ENCODE assay signal across 11 cellular contexts in the genomic region with DNA sequence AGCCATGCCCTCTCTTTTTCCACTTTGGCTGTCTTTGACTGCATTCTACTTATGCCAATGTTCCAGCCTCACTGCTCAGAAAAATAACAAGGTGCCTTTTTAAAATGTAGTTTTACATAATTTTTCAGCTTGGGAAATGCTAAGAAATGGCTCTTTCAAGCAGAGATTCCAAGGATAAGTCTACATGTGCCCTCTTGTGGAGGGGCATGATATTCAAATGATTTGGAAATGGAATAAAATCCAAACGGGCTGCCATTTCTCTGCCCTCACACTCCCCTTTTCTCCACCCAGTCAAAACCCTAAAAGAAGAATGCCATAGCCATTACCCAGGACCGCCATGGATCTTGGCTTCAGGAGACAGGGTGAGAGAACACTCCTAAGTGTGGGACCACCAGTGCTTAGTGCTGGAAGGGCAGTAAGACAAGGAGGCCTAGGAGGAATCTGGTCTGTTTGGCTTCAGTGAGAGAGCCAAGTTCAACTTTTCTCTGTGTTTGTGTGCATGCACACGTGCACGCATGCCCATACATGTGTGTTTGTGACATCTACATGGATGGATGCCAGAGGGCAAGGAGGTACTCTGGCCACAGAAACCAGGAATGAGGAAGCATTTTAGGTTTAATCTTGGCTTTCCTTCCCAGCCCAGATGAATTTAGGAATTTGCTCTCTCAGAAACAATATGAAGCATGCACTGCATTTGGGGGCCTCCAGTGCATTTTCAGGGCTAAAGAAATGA.
DNase-seq lines count a peak whose midpoint lies in the region; ATAC-seq and TF ChIP-seq lines count a peak whose summit lies in the region.
"Had no signal": no experiment of that assay in that cellular context is flagged by ENCODE, and none has a peak within 500 bp of the region (broad histone marks: within the 10 kb centered on the region; RNA-seq: fewer than 3 reads in every experiment).

No MANE protein-coding gene starts in this region.

- in situ Hi-C loops in KBM-7 (cut with MboI; ENCODE audit: low pct_unique_long_range_greater_than_20kb, low sequenced_read_pairs): no loop called here

- H3K36me3 ChIP-seq in body of pancreas (replicated peaks in 1 of 2; ENCODE audit: insufficient read depth in 1 of 2, low read depth in 2 of 2) (no peaks in the 10 kb centered on the region), liver (ENCODE audit: control insufficient read depth in 4 of 4, insufficient read depth in 3 of 4, low read depth in 1 of 4, low read length in 3 of 4) (no peaks in the 10 kb centered on the region)
- H3K36me3 ChIP-seq: stomach had no signal

- intact Hi-C loops in body of pancreas (cut with DNase I): no loop called here

- no peaks in the 10 kb centered on the region for H3K4me1 ChIP-seq in body of pancreas
- H3K4me1 ChIP-seq in liver (ENCODE audit: control insufficient read depth in 4 of 4, insufficient read depth in 4 of 4, low read length in 3 of 4): no peaks in the 10 kb centered on the region

- no peaks in the 10 kb centered on the region for H3K27me3 ChIP-seq in body of pancreas
- H3K27me3 ChIP-seq in liver (ENCODE audit: control insufficient read depth in 4 of 4, insufficient read depth in 4 of 4, low read length in 3 of 4): no peaks in the 10 kb centered on the region
- H3K27me3 ChIP-seq: stomach had no signal

- DNase-seq in AG09309 (ENCODE audit: low read depth) (no peak), KBM-7 (peak; percentile 9), body of pancreas (peak in 2 of 4 donors; percentile 14 to 35), hippocampal formation (lab: John Stamatoyannopoulos, UW) (no peak)
- DNase-seq: central memory CD4-positive, alpha-beta T cell; stomach had no signal

- H3K9me3 ChIP-seq in body of pancreas (no peaks in the 10 kb centered on the region), liver (ENCODE audit: control insufficient read depth in 4 of 4, low read length in 3 of 4) (no peaks in the 10 kb centered on the region)
- H3K9me3 ChIP-seq: stomach had no signal

- H3K9ac ChIP-seq in liver (ENCODE audit: low read depth in 1 of 2, low read length in 2 of 2): no peak overlapping the region

- no peak overlapping the region for H3K4me3 ChIP-seq in AG09309 (ENCODE audit: control insufficient read depth, low read depth, low read length)
- no peak overlapping the region for H3K4me3 ChIP-seq in body of pancreas
- H3K4me3 ChIP-seq in liver (ENCODE audit: low read depth in 1 of 3, low read length in 3 of 3): no peak overlapping the region
- H3K4me3 ChIP-seq: K562, stomach had no signal

- H3K27ac ChIP-seq in body of pancreas: no peak overlapping the region
- H3K27ac ChIP-seq in liver (ENCODE audit: low read depth in 1 of 2, low read length in 2 of 2): no peak overlapping the region
- H3K27ac ChIP-seq: stomach had no signal

- TF ChIP-seq RAD21 in liver (IDR thresholded peaks at IDR 0.05): peak; percentile 48 to 59

- peak; percentile 55 for TF ChIP-seq CTCF in AG09309 (IDR thresholded peaks at IDR 0.05; ENCODE audit: control insufficient read depth, insufficient read depth, low read depth, low read length, missing control alignments)
- peak in 4 of 7 experiments; percentile 8 to 33 (median 24) for TF ChIP-seq CTCF in body of pancreas (IDR thresholded peaks at IDR 0.05)
- TF ChIP-seq CTCF in liver (IDR thresholded peaks at IDR 0.05; ENCODE audit: low read depth, low read length, missing input control): peak; percentile 11

- no peak for TF ChIP-seq POLR2A in body of pancreas (IDR thresholded peaks at IDR 0.05)

- WGBS in body of pancreas, 2 donors: 43 to 49% methylated on average over 4 of the region's 4 CpGs
- WGBS in liver: 70% methylated on average over 4 of the region's 4 CpGs

- no peak for ATAC-seq in body of pancreas
- no peak for ATAC-seq in activated CD4-positive, CD25-positive, alpha-beta regulatory T cell treated with anti-CD3 and anti-CD28 coated beads, Interleukin-2, amount 50 U/mL, for 24 hours
- no peak for ATAC-seq in HG03025 (IDR thresholded peaks at IDR 0.05; ENCODE audit: low FRiP score, unreplicated experiment)
- no peak for ATAC-seq in GM21515 (IDR thresholded peaks at IDR 0.05; ENCODE audit: unreplicated experiment)
- ATAC-seq: K562 had no signal

TF ChIP-seq in liver, 16 proteins besides CTCF, POLR2A, EP300 and RAD21:
- no peak for TF ChIP-seq FOXA1 (IDR thresholded peaks at IDR 0.05)
- TF ChIP-seq HNF4A (conservative IDR thresholded peaks at IDR 0.05): no peak
- no peak for TF ChIP-seq RXRA (IDR thresholded peaks at IDR 0.05)
- TF ChIP-seq, protein P1, sequence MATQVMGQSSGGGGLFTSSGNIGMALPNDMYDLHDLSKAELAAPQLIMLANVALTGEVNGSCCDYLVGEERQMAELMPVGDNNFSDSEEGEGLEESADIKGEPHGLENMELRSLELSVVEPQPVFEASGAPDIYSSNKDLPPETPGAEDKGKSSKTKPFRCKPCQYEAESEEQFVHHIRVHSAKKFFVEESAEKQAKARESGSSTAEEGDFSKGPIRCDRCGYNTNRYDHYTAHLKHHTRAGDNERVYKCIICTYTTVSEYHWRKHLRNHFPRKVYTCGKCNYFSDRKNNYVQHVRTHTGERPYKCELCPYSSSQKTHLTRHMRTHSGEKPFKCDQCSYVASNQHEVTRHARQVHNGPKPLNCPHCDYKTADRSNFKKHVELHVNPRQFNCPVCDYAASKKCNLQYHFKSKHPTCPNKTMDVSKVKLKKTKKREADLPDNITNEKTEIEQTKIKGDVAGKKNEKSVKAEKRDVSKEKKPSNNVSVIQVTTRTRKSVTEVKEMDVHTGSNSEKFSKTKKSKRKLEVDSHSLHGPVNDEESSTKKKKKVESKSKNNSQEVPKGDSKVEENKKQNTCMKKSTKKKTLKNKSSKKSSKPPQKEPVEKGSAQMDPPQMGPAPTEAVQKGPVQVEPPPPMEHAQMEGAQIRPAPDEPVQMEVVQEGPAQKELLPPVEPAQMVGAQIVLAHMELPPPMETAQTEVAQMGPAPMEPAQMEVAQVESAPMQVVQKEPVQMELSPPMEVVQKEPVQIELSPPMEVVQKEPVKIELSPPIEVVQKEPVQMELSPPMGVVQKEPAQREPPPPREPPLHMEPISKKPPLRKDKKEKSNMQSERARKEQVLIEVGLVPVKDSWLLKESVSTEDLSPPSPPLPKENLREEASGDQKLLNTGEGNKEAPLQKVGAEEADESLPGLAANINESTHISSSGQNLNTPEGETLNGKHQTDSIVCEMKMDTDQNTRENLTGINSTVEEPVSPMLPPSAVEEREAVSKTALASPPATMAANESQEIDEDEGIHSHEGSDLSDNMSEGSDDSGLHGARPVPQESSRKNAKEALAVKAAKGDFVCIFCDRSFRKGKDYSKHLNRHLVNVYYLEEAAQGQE (IDR thresholded peaks at IDR 0.05): no peak
- no peak for TF ChIP-seq EGR1 (IDR thresholded peaks at IDR 0.05; ENCODE audit: low read depth in 2 of 2)
- no peak for TF ChIP-seq FOXA2 (IDR thresholded peaks at IDR 0.05)
- no peak for TF ChIP-seq NR2F2 (IDR thresholded peaks at IDR 0.05)
- TF ChIP-seq, protein P2, sequence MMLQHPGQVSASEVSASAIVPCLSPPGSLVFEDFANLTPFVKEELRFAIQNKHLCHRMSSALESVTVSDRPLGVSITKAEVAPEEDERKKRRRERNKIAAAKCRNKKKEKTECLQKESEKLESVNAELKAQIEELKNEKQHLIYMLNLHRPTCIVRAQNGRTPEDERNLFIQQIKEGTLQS (IDR thresholded peaks at IDR 0.05): no peak
- TF ChIP-seq TAF1 (conservative IDR thresholded peaks at IDR 0.05): no peak
- TF ChIP-seq, protein P3, sequence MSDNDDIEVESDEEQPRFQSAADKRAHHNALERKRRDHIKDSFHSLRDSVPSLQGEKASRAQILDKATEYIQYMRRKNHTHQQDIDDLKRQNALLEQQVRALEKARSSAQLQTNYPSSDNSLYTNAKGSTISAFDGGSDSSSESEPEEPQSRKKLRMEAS (IDR thresholded peaks at IDR 0.05): no peak
- no peak for TF ChIP-seq ZBTB33 (IDR thresholded peaks at IDR 0.05)
- TF ChIP-seq HNF4G (IDR thresholded peaks at IDR 0.05): no peak
- no peak for TF ChIP-seq YY1 (IDR thresholded peaks at IDR 0.05)
